1 cellular context compared by ENCODE assay signal in the genomic region with DNA sequence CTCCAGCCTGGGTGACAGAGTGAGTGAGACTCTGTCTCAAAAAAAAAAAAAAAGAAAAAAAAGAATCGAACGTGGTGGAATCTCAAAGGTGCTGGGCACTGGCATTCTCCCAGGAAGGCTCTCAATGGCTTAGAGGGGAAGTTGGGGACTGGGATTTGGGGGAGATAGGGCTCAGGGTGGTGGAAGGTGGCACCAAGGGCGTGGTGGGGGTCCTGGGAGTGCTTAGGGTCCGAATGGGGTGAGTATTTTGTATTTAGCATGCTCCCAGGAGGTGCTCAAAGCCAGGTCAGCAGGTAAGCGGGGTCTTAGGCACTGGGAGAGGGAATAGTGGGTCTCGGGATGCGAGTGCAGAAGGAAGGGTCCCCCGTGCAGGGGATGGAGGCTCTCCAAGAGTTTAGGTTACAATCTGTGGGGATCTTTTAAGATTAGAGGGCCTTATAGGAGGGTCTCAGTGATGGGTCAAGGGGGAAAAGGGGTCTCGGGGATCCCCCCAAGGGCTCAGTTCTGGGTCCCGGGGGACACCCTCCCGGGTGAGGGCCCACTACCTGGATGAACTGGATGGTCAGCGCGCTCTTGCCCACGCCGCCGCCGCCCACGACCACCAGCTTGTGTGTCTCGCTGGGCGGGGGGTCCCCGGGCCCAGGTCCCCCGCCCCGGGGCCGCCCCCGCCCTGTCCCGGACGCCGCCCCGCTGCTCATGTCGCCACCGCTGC.
TF ChIP-seq lines count a peak whose summit lies in the region.

No MANE protein-coding gene starts in this region.

TF ChIP-seq in endothelial cell of umbilical vein, 7 proteins besides CTCF, POLR2A, EP300 and RAD21:
- TF ChIP-seq POLR2AphosphoS5 (IDR thresholded peaks at IDR 0.05; ENCODE audit: insufficient read depth, low read depth, low read length) (peak; percentile 50), GATA2 (IDR thresholded peaks at IDR 0.05; ENCODE audit: insufficient read depth, insufficient read length, low read depth, low read length) (no peak)
